Comparison of ENCODE assay signal across 8 cellular contexts in genomic region chr19:4811328-4812131, GRCh38. TPM values are rescaled to one million over a fixed set of nuclear protein-coding genes. Genes with fewer than 3 reads are reported as not detected.
DNase-seq lines count a peak whose midpoint lies in the region; ATAC-seq and TF ChIP-seq lines count a peak whose summit lies in the region.

No MANE protein-coding gene starts in this region.

- peaks cover 9% of the 10 kb centered on the region for H3K79me2 ChIP-seq in DOHH2 (ENCODE audit: control insufficient read depth, low read length)

- peaks cover 30% of the 10 kb centered on the region for H3F3A ChIP-seq in DOHH2 (ENCODE audit: control insufficient read depth, insufficient read depth)

- POLR2A ChIA-PET in T-cell (lab: Charles Lee) = interaction anchor here in 1 of 2 donors (0.6 kb wide), 1 partner anchor 162 kb away, joined by 4 read pairs; no protein-coding TSS in a partner anchor

- H4K20me1 ChIP-seq in DOHH2 (ENCODE audit: control insufficient read depth, insufficient read depth, low read depth, low read length) = no peaks in the 10 kb centered on the region

- H3K4me1 Mint-ChIP-seq in IgD-negative memory B cell = peaks cover 20 to 31% (median 29%) of the 10 kb centered on the region in 3 donors
- H3K4me1 Mint-ChIP-seq in T-cell = peaks cover 19 to 30% (median 25%) of the 10 kb centered on the region in 3 donors

- H3K4me3 Mint-ChIP-seq in IgD-negative memory B cell (peak overlapping the region in 2 of 4 donors; percentile 32 to 75), T-cell (no peak overlapping the region)

- peak; percentile 99 for TF ChIP-seq CTCF in DOHH2 (IDR thresholded peaks at IDR 0.05; ENCODE audit: low read depth, low read length, poor library complexity, severe bottlenecking)
- peak; percentile 79 to 95 (median 88) for TF ChIP-seq CTCF in heart right ventricle (IDR thresholded peaks at IDR 0.05)
- peak; percentile 73 to 88 (median 84) for TF ChIP-seq CTCF in sigmoid colon (IDR thresholded peaks at IDR 0.05)

- H3K4me3 ChIP-seq in DOHH2 (ENCODE audit: low read length) (peak overlapping the region; percentile 35), heart right ventricle (no peak overlapping the region), sigmoid colon (no peak overlapping the region)

- no peaks in the 10 kb centered on the region for H3K36me3 Mint-ChIP-seq in IgD-negative memory B cell
- peaks cover under 1% of the 10 kb centered on the region for H3K36me3 Mint-ChIP-seq in T-cell

- peak overlapping the region in 2 of 3 donors; percentile 61 to 65 for H3K27ac Mint-ChIP-seq in IgD-negative memory B cell
- H3K27ac Mint-ChIP-seq in T-cell = peak overlapping the region in 1 of 2 donors; percentile 15

- no peaks in the 10 kb centered on the region for H3K27me3 Mint-ChIP-seq in IgD-negative memory B cell
- H3K27me3 Mint-ChIP-seq in T-cell = no peaks in the 10 kb centered on the region

- DNase-seq in T-cell (peak; percentile 50 to 91 (median 82)), heart right ventricle (peak; percentile 80 to 88), sigmoid colon (peak; percentile 87)
- DNase-seq in activated naive CD8-positive, alpha-beta T cell treated with anti-CD3 and anti-CD28 coated beads, Interleukin-2, amount 50 U/mL, for 16 hours (ENCODE audit: low read depth, low spot score) = peak; percentile 82

- no peak for TF ChIP-seq POLR2A in sigmoid colon (IDR thresholded peaks at IDR 0.05)

- peak overlapping the region; percentile 51 for H3K4me2 ChIP-seq in DOHH2 (ENCODE audit: low read length)

- H3K4me1 ChIP-seq in DOHH2 (ENCODE audit: control insufficient read depth, low read length) (peaks cover 81% of the 10 kb centered on the region), heart right ventricle (peaks cover 6 to 79% (median 19%) of the 10 kb centered on the region in 9 donors), sigmoid colon (peaks cover 0 to 39% (median 24%) of the 10 kb centered on the region in 4 donors)

- H3K27me3 ChIP-seq in DOHH2 (ENCODE audit: control insufficient read depth, low read length) = no peaks in the 10 kb centered on the region
- no peaks in the 10 kb centered on the region for H3K27me3 ChIP-seq in heart right ventricle
- no peaks in the 10 kb centered on the region for H3K27me3 ChIP-seq in sigmoid colon

- H3K9me3 ChIP-seq in DOHH2 (ENCODE audit: control insufficient read depth, insufficient read depth, low read length) (no peaks in the 10 kb centered on the region), heart right ventricle (no peaks in the 10 kb centered on the region), sigmoid colon (no peaks in the 10 kb centered on the region)

- intact Hi-C loops in heart right ventricle (cut with DNase I) (loop anchor here (1.0 to 5.0 kb wide), 8 partner anchors 39 to 221 kb away; no protein-coding TSS in a partner anchor), sigmoid colon (cut with DNase I) (loop anchor here (2.0 to 5.0 kb wide), 2 partner anchors 19 to 221 kb away; partner anchors contain the start of gene TICAM1)

- 71 to 73% methylated on average over 12 of the region's 12 CpGs for WGBS in heart right ventricle, 2 donors
- WGBS in sigmoid colon, 2 donors = 59 to 63% methylated on average over 12 of the region's 12 CpGs

- peak overlapping the region; percentile 68 for H3K27ac ChIP-seq in DOHH2 (ENCODE audit: low read depth, low read length)
- H3K27ac ChIP-seq in heart right ventricle = peak overlapping the region in 1 of 10 donors; percentile 85
- peak overlapping the region in 2 of 4 donors; percentile 18 to 88 for H3K27ac ChIP-seq in sigmoid colon

- peaks cover 17% of the 10 kb centered on the region for H3K36me3 ChIP-seq in DOHH2 (ENCODE audit: control insufficient read depth, low read length)
- peaks cover 0 to 6% (median 2%) of the 10 kb centered on the region in 9 donors for H3K36me3 ChIP-seq in heart right ventricle
- H3K36me3 ChIP-seq in sigmoid colon = peaks cover 0 to 5% (median 3%) of the 10 kb centered on the region in 4 donors

- ATAC-seq in T-cell (replicated peaks in 1 of 4) (peak; percentile 68 to 71 (median 70)), heart right ventricle (peak; percentile 18 to 60 (median 50)), GM18861 (IDR thresholded peaks at IDR 0.05; ENCODE audit: unreplicated experiment) (no peak), GM18867 (IDR thresholded peaks at IDR 0.05; ENCODE audit: unreplicated experiment) (no peak)

- CTCF ChIA-PET in T-cell (lab: Charles Lee) = interaction anchor here (0.6 to 2.3 kb wide), 9 partner anchors 17 to 219 kb away, joined by 3 to 9 read pairs (median 3); partner anchors contain the start of gene KDM4B (in 1 of the 2)

- H3K9me2 ChIP-seq in DOHH2 (replicated peaks; ENCODE audit: control insufficient read depth, low read length) = no peaks in the 10 kb centered on the region

- H3K9me3 Mint-ChIP-seq in IgD-negative memory B cell (no peaks in the 10 kb centered on the region), T-cell (no peaks in the 10 kb centered on the region)

- no peak for TF ChIP-seq EP300 in sigmoid colon (IDR thresholded peaks at IDR 0.05)

RNA-seq across cellular contexts. Expression of gene TICAM1, which starts 20.0 kb away (rescaled TPM):
- polyA plus RNA-seq in IgD-negative memory B cell (23.3 TPM), heart right ventricle (1 to 10 TPM; 6.3 to 6.4 TPM), sigmoid colon (10 to 100 TPM; 17.4 to 49.0 (median 20.8) TPM)
- total RNA-seq in T-cell (10 to 100 TPM; 12.8 to 20.3 (median 16.8) TPM), heart right ventricle (10 to 100 TPM in 1 of 10 donors, 1 to 10 TPM in 9; 4.5 to 11.1 (median 6.9) TPM), sigmoid colon (1 to 10 TPM; 3.9 to 5.3 (median 4.6) TPM)

RNA-seq across cellular contexts. Expression of gene FEM1A, which starts 20.0 kb away (rescaled TPM):
- 4.1 TPM for polyA plus RNA-seq in IgD-negative memory B cell
- 10 to 100 TPM in 4 of 5 donors, 1 to 10 TPM in 1; 9.7 to 17.7 (median 16.1) TPM for total RNA-seq in T-cell
- 10 to 100 TPM; 36.5 to 51.6 (median 48.1) TPM for total RNA-seq in heart right ventricle
- polyA plus RNA-seq in heart right ventricle = 10 to 100 TPM; 14.4 to 17.3 TPM
- 10 to 100 TPM; 10.2 to 12.9 (median 11.8) TPM for total RNA-seq in sigmoid colon
- polyA plus RNA-seq in sigmoid colon = 1 to 10 TPM; 3.0 to 6.9 (median 5.3) TPM

RNA-seq across cellular contexts. Expression of gene PLIN3, which starts 55.9 kb away (rescaled TPM):
- polyA plus RNA-seq in IgD-negative memory B cell (52.1 TPM), heart right ventricle (10 to 100 TPM in 1 of 2 donors, 1 to 10 TPM in 1; 7.2 to 47.0 TPM), sigmoid colon (100 to 1,000 TPM; 111 to 191 (median 112) TPM)
- total RNA-seq in T-cell (10 to 100 TPM; 15.3 to 24.1 (median 21.8) TPM), heart right ventricle (10 to 100 TPM; 16.3 to 52.9 (median 26.0) TPM), sigmoid colon (10 to 100 TPM; 20.3 to 34.2 (median 26.7) TPM)

Comparison
In these comparisons a context has a peak if more than half of its experiments do, and no peak if none do; other contexts are left out.
1. ATAC-seq: peak in T-cell (4 of 4) and heart right ventricle (8 of 8); none in GM18861 (single experiment) and GM18867 (single experiment).
2. Peak in every context shown above with its lines, with median percentiles within 50 percentile points of each other: CTCF ChIP-seq and DNase-seq.